In genomic region chr7:38716397-38716796, GRCh38 we compare ENCODE assay signal across 29 cellular contexts.
DNase-seq lines count a peak whose midpoint lies in the region; ATAC-seq and TF ChIP-seq lines count a peak whose summit lies in the region.
"Had no signal": no experiment of that assay in that cellular context is flagged by ENCODE, and none has a peak within 500 bp of the region (broad histone marks: within the 10 kb centered on the region; RNA-seq: fewer than 3 reads in every experiment).

No MANE protein-coding gene starts in this region.

- H3K9me3 Mint-ChIP-seq in Calu3 (ENCODE audit: low read depth, unreplicated experiment): peaks cover 10% of the 10 kb centered on the region

- no peak overlapping the region for H3K27ac ChIP-seq in VCaP
- H3K27ac ChIP-seq: epithelial cell of prostate, lower lobe of right lung, ovary, PC-9, skin epidermis, vagina had no signal

- CTCF ChIA-PET in Calu3 (lab: Charles Lee): no interaction called here

- no peak overlapping the region for H3K4me3 Mint-ChIP-seq in Calu3 (ENCODE audit: low read depth, unreplicated experiment)
- H3K4me3 Mint-ChIP-seq: CD4-positive, alpha-beta T cell; nephron; stimulated activated naive CD8-positive, alpha-beta T cell treated with anti-CD3 and anti-CD28 coated beads, Interleukin-15, Interleukin-2, amounts not matched to agents 100 ng/mL and 50 ng/mL, for 24 hours had no signal

- TF ChIP-seq CTCF in VCaP (conservative IDR thresholded peaks at IDR 0.05) (peak; percentile 16; the same call in 1 of the 2 replicates), mucosa of descending colon (IDR thresholded peaks at IDR 0.05) (no peak), Calu3 (IDR thresholded peaks at IDR 0.05; ENCODE audit: unreplicated experiment) (no peak)

- peaks cover 16% of the 10 kb centered on the region for H3K36me3 Mint-ChIP-seq in Calu3 (ENCODE audit: insufficient read depth, unreplicated experiment)

- peak; percentile 44 for DNase-seq in DMS 273 (lab: John Stamatoyannopoulos, UW; ENCODE audit: unreplicated experiment)
- DNase-seq in DMS 273 treated with DMSO at 0.1 percent for 48 hours (lab: John Stamatoyannopoulos, UW): no peak
- peak; percentile 7 for DNase-seq in HT-29 (ENCODE audit: low spot score)
- peak; percentile 48 for DNase-seq in iPS-NIHi7 (ENCODE audit: extremely low spot score)
- DNase-seq in stimulated activated naive CD4-positive, alpha-beta T cell (lab: John Stamatoyannopoulos, UW): no peak
- no peak for DNase-seq in mucosa of descending colon
- DNase-seq in Calu3: no peak
- DNase-seq: 8988T; activated CD4-positive, alpha-beta T cell treated with anti-CD3 and anti-CD28 coated beads, Interleukin-2, amount 50 U/mL, for 4 hours; activated CD4-positive, CD25-positive, alpha-beta regulatory T cell; activated naive CD4-positive, alpha-beta T cell treated with Interleukin-2 at 50 U/mL for 16 hours; CD4-positive, alpha-beta T cell; effector CD4-positive, alpha-beta T cell; head of caudate nucleus; kidney glomerular epithelial cell; lower lobe of right lung; NCI-H2029; NCI-H226; NCI-H774; ovary; PC-9; SIG-M5; SW 1271 had no signal

- intact Hi-C loops in mucosa of descending colon (cut with DNase I, micrococcal nuclease): no loop called here
- intact Hi-C loops in Calu3 (cut with micrococcal nuclease; ENCODE audit: unreplicated experiment): no loop called here

- no peak overlapping the region for H3K4me3 ChIP-seq in mucosa of descending colon
- H3K4me3 ChIP-seq: lower lobe of right lung, ovary, PC-9, skin epidermis, vagina had no signal

- BruUV-seq in Calu3 (replicated peaks; lab: Mats Ljungman, UMichigan): no TSS peak

- H3K4me1 Mint-ChIP-seq in Calu3 (ENCODE audit: low read depth, unreplicated experiment): no peaks in the 10 kb centered on the region
- H3K4me1 Mint-ChIP-seq: nephron had no signal

- no peak for ATAC-seq in mucosa of descending colon
- ATAC-seq: lower lobe of right lung had no signal

- H3K27me3 Mint-ChIP-seq in Calu3 (ENCODE audit: unreplicated experiment): no peaks in the 10 kb centered on the region
- H3K27me3 Mint-ChIP-seq: stimulated activated naive CD8-positive, alpha-beta T cell treated with anti-CD3 and anti-CD28 coated beads, Interleukin-15, Interleukin-2, amounts not matched to agents 100 ng/mL and 50 ng/mL, for 24 hours had no signal

- H3K4me1 ChIP-seq in mucosa of descending colon (ENCODE audit: low read depth): no peaks in the 10 kb centered on the region
- H3K4me1 ChIP-seq: lower lobe of right lung, vagina had no signal

- no peaks in the 10 kb centered on the region for H3K36me3 ChIP-seq in mucosa of descending colon (ENCODE audit: low read depth)
- H3K36me3 ChIP-seq: ovary, vagina had no signal

- no peak overlapping the region for H3K27ac Mint-ChIP-seq in Calu3 (ENCODE audit: unreplicated experiment)
- H3K27ac Mint-ChIP-seq: CD4-positive, alpha-beta T cell; nephron; stimulated activated naive CD8-positive, alpha-beta T cell treated with anti-CD3 and anti-CD28 coated beads, Interleukin-15, Interleukin-2, amounts not matched to agents 100 ng/mL and 50 ng/mL, for 24 hours had no signal

- peaks cover 10% of the 10 kb centered on the region for H3K9me3 ChIP-seq in mucosa of descending colon
- H3K9me3 ChIP-seq: ovary, vagina had no signal

Comparison
In these comparisons a context has a peak if more than half of its experiments do, and no peak if none do; other contexts are left out.
1. DNase-seq: peak in DMS 273 (single experiment), HT-29 (single experiment) and iPS-NIHi7 (single experiment); none in DMS 273 treated with DMSO at 0.1 percent for 48 hours (single experiment), stimulated activated naive CD4-positive, alpha-beta T cell (0 of 6), mucosa of descending colon (0 of 3) and Calu3 (single experiment).